ENCODE assay signal across 11 cellular contexts in the genomic region with DNA sequence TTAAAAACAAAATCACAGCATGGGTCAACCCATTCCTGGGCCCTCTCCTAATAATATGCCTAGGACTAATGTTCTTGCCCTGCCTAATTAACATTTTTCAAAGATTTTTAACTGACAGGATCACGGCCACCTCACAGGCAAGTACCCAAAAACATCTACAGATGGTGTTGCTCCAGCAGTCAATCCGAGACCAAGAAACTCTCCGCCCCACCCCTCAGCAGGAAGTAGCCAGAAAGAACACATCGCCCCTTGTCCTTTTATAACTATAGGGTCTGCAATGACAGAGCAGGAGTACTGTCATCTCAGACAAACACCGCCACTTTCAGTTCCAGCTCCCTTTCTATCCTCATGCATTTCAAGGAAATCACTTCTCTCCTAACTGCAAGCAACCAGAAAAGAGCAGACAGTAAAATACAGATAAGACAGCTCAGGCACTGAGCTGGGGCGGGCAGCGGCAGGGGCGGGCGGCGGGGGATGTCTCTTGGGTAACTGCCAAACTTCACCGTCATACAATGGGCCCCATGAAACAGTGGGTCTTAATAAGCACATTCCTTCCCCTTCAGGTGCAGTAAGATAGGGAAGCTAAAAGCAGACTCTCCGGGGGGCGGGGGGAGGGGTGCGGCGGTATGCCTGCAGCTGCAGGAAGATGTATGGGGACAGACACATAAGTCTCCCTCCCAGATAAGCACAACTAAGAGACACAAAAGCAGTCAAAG.
DNase-seq lines count a peak whose midpoint lies in the region; ATAC-seq and TF ChIP-seq lines count a peak whose summit lies in the region.
"Had no signal": no experiment of that assay in that cellular context is flagged by ENCODE, and none has a peak within 500 bp of the region (broad histone marks: within the 10 kb centered on the region; RNA-seq: fewer than 3 reads in every experiment).

No MANE protein-coding gene starts in this region.

- H3K36me3 Mint-ChIP-seq in natural killer cell treated with Interleukin-12 subunit alpha and Interleukin-12 subunit beta and Interleukin-15 and Interleukin-18, amount 100 ng/mL, for 72 hours: no peaks in the 10 kb centered on the region

- peak overlapping the region; percentile 58 for H3K4me3 Mint-ChIP-seq in natural killer cell treated with Interleukin-12 subunit alpha and Interleukin-12 subunit beta and Interleukin-15 and Interleukin-18, amount 100 ng/mL, for 72 hours

- H3K4me1 Mint-ChIP-seq in natural killer cell treated with Interleukin-12 subunit alpha and Interleukin-12 subunit beta and Interleukin-15 and Interleukin-18, amount 100 ng/mL, for 72 hours (ENCODE audit: low read depth in 2 of 2): peaks cover 0 to 3% of the 10 kb centered on the region in 2 donors

- no peak for ATAC-seq in natural killer cell treated with Interleukin-12 subunit alpha and Interleukin-12 subunit beta and Interleukin-15 and Interleukin-18, amount 100 ng/mL, for 72 hours
- ATAC-seq in HG03378 (IDR thresholded peaks at IDR 0.05; ENCODE audit: unreplicated experiment) (no peak), foreskin keratinocyte (no peak)
- ATAC-seq: Panc1 had no signal

- DNase-seq in Jurkat, Clone E6-1 (ENCODE audit: low read depth, low spot score): peak; percentile 48
- DNase-seq in activated naive CD4-positive, alpha-beta T cell treated with anti-CD3 and anti-CD28 coated beads, Interleukin-2, amount 50 U/mL, for 16 hours: peak; percentile 29
- DNase-seq in natural killer cell treated with Interleukin-12 subunit alpha and Interleukin-12 subunit beta and Interleukin-15 and Interleukin-18, amount 100 ng/mL, for 72 hours (ENCODE audit: low spot score): no peak
- DNase-seq in NCI-H2171 (lab: John Stamatoyannopoulos, UW) (no peak), brain microvascular endothelial cell (no peak), foreskin keratinocyte (no peak)
- DNase-seq: hippocampal formation had no signal

- H3K27me3 Mint-ChIP-seq in natural killer cell treated with Interleukin-12 subunit alpha and Interleukin-12 subunit beta and Interleukin-15 and Interleukin-18, amount 100 ng/mL, for 72 hours: peaks cover 0 to 2% of the 10 kb centered on the region in 2 donors

- no peaks in the 10 kb centered on the region for H3K4me1 ChIP-seq in foreskin keratinocyte

- H3K27ac Mint-ChIP-seq in natural killer cell treated with Interleukin-12 subunit alpha and Interleukin-12 subunit beta and Interleukin-15 and Interleukin-18, amount 100 ng/mL, for 72 hours: no peak overlapping the region

- in situ Hi-C loops in brain microvascular endothelial cell (cut with HindIII; ENCODE audit: low pct_ligation_motif_present, low sequenced_read_pairs): no loop called here

- no peaks in the 10 kb centered on the region for H3K9me3 Mint-ChIP-seq in natural killer cell treated with Interleukin-12 subunit alpha and Interleukin-12 subunit beta and Interleukin-15 and Interleukin-18, amount 100 ng/mL, for 72 hours

- no peak for TF ChIP-seq CTCF in brain microvascular endothelial cell (IDR thresholded peaks at IDR 0.05; ENCODE audit: low read depth, low read length, missing control alignments)
- TF ChIP-seq CTCF in foreskin keratinocyte (conservative IDR thresholded peaks at IDR 0.05): no peak

- H3K27me3 ChIP-seq in brain microvascular endothelial cell (replicated peaks) (no peaks in the 10 kb centered on the region), foreskin keratinocyte (no peaks in the 10 kb centered on the region)

- H3K4me3 ChIP-seq in GM08714 (ENCODE audit: low read length): peak overlapping the region; percentile 40; the same call in 1 of the 2 replicates
- peak overlapping the region; percentile 13 for H3K4me3 ChIP-seq in Jurkat, Clone E6-1 (ENCODE audit: low read length)
- no peak overlapping the region for H3K4me3 ChIP-seq in brain microvascular endothelial cell (ENCODE audit: low read depth, low read length)
- H3K4me3 ChIP-seq: skin epidermis had no signal

- H3K27ac ChIP-seq in brain microvascular endothelial cell: no peak overlapping the region
- no peak overlapping the region for H3K27ac ChIP-seq in foreskin keratinocyte
- H3K27ac ChIP-seq: skin epidermis had no signal

- H3K36me3 ChIP-seq in brain microvascular endothelial cell (replicated peaks): no peaks in the 10 kb centered on the region

Comparison
In these comparisons a context has a peak if more than half of its experiments do, and no peak if none do; other contexts are left out.
1. DNase-seq: peak in Jurkat, Clone E6-1 (single experiment) and activated naive CD4-positive, alpha-beta T cell treated with anti-CD3 and anti-CD28 coated beads, Interleukin-2, amount 50 U/mL, for 16 hours (single experiment); none in natural killer cell treated with Interleukin-12 subunit alpha and Interleukin-12 subunit beta and Interleukin-15 and Interleukin-18, amount 100 ng/mL, for 72 hours (single experiment), NCI-H2171 (single experiment), brain microvascular endothelial cell (single experiment) and foreskin keratinocyte (0 of 2).